1 cellular context compared by ENCODE assay signal in the genomic region with DNA sequence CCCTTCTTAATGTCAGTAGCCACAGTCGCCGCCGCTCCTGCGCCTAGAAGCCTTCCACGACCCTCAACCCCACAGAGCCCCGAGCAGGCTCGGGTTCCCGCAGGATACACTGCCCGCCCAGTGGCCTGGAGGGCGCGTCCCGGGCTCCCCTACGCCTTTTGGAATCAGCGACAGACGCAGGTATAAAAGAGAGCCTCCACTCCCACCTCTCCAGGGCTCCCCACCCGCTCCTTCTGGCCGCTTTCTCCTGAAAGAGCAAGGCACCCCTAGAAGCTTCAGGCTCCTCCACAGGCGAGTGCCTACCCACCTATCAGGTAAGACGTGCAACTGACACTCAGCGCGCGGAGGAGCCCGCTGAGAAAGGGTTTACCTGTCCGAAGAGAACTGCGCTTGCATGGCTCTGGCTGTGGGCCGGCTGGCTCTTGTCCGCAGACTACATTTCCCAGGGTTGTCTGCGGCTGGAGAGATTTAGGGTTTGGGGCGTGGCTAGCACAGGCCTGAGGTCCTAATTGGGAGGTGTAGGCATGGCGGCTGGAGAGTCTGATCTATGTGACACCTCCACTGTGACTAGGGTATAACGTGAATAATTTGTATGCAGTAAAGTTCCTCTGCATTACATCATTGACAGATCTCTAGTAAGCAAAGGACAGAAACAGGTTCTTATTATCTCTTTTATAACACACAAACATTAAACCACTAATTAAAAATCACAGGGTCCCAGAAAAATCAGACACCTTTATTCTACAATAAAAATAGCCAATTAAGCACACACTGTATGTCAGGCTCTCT.
A peak's percentile ranks its signal among the peaks of the same experiment; 100 is the strongest.
TF ChIP-seq lines count a peak whose summit lies in the region.

No MANE protein-coding gene starts in this region.

TF ChIP-seq in HepG2, 621 proteins besides CTCF, POLR2A, EP300 and RAD21 (continued from another document):
- TF ChIP-seq ZNF143 (CRISPR knock-in tag; IDR thresholded peaks at IDR 0.05), result peak; percentile 89
- TF ChIP-seq TBL1XR1 (IDR thresholded peaks at IDR 0.05; ENCODE audit: borderline replicate concordance, low read length, partially characterized antibody), result no peak
- TF ChIP-seq ZNF891 (CRISPR knock-in tag; IDR thresholded peaks at IDR 0.05), result 0 out of 2 replicates have a peak, but pooled peaks have one; percentile 18
- peak; percentile 24; the same call in 1 of the 2 replicates for TF ChIP-seq NFYB (CRISPR knock-in tag; IDR thresholded peaks at IDR 0.05)
- TF ChIP-seq ZFY (CRISPR knock-in tag; IDR thresholded peaks at IDR 0.05), result peak; percentile 59
- peak; percentile 97 for TF ChIP-seq THAP11 (CRISPR knock-in tag; IDR thresholded peaks at IDR 0.05)
- TF ChIP-seq ZKSCAN5 (CRISPR knock-in tag; IDR thresholded peaks at IDR 0.05), result 0 out of 2 replicates have a peak, but pooled peaks have one; percentile 30
- no peak for TF ChIP-seq ZNF780A (CRISPR knock-in tag; IDR thresholded peaks at IDR 0.05)
- TF ChIP-seq, protein P1, sequence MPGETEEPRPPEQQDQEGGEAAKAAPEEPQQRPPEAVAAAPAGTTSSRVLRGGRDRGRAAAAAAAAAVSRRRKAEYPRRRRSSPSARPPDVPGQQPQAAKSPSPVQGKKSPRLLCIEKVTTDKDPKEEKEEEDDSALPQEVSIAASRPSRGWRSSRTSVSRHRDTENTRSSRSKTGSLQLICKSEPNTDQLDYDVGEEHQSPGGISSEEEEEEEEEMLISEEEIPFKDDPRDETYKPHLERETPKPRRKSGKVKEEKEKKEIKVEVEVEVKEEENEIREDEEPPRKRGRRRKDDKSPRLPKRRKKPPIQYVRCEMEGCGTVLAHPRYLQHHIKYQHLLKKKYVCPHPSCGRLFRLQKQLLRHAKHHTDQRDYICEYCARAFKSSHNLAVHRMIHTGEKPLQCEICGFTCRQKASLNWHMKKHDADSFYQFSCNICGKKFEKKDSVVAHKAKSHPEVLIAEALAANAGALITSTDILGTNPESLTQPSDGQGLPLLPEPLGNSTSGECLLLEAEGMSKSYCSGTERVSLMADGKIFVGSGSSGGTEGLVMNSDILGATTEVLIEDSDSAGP (CRISPR knock-in tag; IDR thresholded peaks at IDR 0.05; ENCODE audit: borderline replicate concordance), result peak; percentile 50; the same call in 1 of the 2 replicates
- TF ChIP-seq YY1 (IDR thresholded peaks at IDR 0.05; ENCODE audit: insufficient read depth, insufficient replicate concordance, low read depth, low read length), result peak; percentile 52
- peak; percentile 18; the same call in 1 of the 2 replicates for TF ChIP-seq PHF20 (CRISPR knock-in tag; IDR thresholded peaks at IDR 0.05)
- TF ChIP-seq, protein P2, sequence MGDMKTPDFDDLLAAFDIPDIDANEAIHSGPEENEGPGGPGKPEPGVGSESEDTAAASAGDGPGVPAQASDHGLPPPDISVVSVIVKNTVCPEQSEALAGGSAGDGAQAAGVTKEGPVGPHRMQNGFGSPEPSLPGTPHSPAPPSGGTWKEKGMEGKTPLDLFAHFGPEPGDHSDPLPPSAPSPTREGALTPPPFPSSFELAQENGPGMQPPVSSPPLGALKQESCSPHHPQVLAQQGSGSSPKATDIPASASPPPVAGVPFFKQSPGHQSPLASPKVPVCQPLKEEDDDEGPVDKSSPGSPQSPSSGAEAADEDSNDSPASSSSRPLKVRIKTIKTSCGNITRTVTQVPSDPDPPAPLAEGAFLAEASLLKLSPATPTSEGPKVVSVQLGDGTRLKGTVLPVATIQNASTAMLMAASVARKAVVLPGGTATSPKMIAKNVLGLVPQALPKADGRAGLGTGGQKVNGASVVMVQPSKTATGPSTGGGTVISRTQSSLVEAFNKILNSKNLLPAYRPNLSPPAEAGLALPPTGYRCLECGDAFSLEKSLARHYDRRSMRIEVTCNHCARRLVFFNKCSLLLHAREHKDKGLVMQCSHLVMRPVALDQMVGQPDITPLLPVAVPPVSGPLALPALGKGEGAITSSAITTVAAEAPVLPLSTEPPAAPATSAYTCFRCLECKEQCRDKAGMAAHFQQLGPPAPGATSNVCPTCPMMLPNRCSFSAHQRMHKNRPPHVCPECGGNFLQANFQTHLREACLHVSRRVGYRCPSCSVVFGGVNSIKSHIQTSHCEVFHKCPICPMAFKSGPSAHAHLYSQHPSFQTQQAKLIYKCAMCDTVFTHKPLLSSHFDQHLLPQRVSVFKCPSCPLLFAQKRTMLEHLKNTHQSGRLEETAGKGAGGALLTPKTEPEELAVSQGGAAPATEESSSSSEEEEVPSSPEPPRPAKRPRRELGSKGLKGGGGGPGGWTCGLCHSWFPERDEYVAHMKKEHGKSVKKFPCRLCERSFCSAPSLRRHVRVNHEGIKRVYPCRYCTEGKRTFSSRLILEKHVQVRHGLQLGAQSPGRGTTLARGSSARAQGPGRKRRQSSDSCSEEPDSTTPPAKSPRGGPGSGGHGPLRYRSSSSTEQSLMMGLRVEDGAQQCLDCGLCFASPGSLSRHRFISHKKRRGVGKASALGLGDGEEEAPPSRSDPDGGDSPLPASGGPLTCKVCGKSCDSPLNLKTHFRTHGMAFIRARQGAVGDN (CRISPR knock-in tag; IDR thresholded peaks at IDR 0.05), result peak; percentile 55
- TF ChIP-seq, protein P3, sequence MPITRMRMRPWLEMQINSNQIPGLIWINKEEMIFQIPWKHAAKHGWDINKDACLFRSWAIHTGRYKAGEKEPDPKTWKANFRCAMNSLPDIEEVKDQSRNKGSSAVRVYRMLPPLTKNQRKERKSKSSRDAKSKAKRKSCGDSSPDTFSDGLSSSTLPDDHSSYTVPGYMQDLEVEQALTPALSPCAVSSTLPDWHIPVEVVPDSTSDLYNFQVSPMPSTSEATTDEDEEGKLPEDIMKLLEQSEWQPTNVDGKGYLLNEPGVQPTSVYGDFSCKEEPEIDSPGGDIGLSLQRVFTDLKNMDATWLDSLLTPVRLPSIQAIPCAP (CRISPR knock-in tag; IDR thresholded peaks at IDR 0.05; ENCODE audit: low read depth), result no peak
- TF ChIP-seq PITX1 (CRISPR knock-in tag; IDR thresholded peaks at IDR 0.05), result peak; percentile 76
- peak; percentile 46; the same call in 1 of the 2 replicates for TF ChIP-seq KDM5B (CRISPR knock-in tag; IDR thresholded peaks at IDR 0.05; ENCODE audit: borderline replicate concordance)
- TF ChIP-seq, protein P4, sequence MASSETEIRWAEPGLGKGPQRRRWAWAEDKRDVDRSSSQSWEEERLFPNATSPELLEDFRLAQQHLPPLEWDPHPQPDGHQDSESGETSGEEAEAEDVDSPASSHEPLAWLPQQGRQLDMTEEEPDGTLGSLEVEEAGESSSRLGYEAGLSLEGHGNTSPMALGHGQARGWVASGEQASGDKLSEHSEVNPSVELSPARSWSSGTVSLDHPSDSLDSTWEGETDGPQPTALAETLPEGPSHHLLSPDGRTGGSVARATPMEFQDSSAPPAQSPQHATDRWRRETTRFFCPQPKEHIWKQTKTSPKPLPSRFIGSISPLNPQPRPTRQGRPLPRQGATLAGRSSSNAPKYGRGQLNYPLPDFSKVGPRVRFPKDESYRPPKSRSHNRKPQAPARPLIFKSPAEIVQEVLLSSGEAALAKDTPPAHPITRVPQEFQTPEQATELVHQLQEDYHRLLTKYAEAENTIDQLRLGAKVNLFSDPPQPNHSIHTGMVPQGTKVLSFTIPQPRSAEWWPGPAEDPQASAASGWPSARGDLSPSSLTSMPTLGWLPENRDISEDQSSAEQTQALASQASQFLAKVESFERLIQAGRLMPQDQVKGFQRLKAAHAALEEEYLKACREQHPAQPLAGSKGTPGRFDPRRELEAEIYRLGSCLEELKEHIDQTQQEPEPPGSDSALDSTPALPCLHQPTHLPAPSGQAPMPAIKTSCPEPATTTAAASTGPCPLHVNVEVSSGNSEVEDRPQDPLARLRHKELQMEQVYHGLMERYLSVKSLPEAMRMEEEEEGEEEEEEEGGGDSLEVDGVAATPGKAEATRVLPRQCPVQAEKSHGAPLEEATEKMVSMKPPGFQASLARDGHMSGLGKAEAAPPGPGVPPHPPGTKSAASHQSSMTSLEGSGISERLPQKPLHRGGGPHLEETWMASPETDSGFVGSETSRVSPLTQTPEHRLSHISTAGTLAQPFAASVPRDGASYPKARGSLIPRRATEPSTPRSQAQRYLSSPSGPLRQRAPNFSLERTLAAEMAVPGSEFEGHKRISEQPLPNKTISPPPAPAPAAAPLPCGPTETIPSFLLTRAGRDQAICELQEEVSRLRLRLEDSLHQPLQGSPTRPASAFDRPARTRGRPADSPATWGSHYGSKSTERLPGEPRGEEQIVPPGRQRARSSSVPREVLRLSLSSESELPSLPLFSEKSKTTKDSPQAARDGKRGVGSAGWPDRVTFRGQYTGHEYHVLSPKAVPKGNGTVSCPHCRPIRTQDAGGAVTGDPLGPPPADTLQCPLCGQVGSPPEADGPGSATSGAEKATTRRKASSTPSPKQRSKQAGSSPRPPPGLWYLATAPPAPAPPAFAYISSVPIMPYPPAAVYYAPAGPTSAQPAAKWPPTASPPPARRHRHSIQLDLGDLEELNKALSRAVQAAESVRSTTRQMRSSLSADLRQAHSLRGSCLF (CRISPR knock-in tag; IDR thresholded peaks at IDR 0.05; ENCODE audit: borderline replicate concordance), result no peak
- no peak for TF ChIP-seq SPEN (CRISPR knock-in tag; IDR thresholded peaks at IDR 0.05; ENCODE audit: low read depth)
- TF ChIP-seq KAT8 (CRISPR knock-in tag; IDR thresholded peaks at IDR 0.05), result 0 out of 2 replicates have a peak, but pooled peaks have one; percentile 26
- 0 out of 2 replicates have a peak, but pooled peaks have one; percentile 51 for TF ChIP-seq ZNF501 (CRISPR knock-in tag; IDR thresholded peaks at IDR 0.05)
- TF ChIP-seq ZNF598 (CRISPR knock-in tag; IDR thresholded peaks at IDR 0.05; ENCODE audit: borderline replicate concordance), result 0 out of 2 replicates have a peak, but pooled peaks have one; percentile 34
- 0 out of 2 replicates have a peak, but pooled peaks have one; percentile 27 for TF ChIP-seq ERF (CRISPR knock-in tag; IDR thresholded peaks at IDR 0.05)
- no peak for TF ChIP-seq MED13 (CRISPR knock-in tag; IDR thresholded peaks at IDR 0.05)
- TF ChIP-seq GABPA (IDR thresholded peaks at IDR 0.05; ENCODE audit: low read depth, low read length), result no peak
- peak; percentile 61 for TF ChIP-seq GABPA (CRISPR knock-in tag; IDR thresholded peaks at IDR 0.05; ENCODE audit: low read depth)
- 0 out of 2 replicates have a peak, but pooled peaks have one; percentile 10 for TF ChIP-seq ZNF768 (CRISPR knock-in tag; IDR thresholded peaks at IDR 0.05)
- TF ChIP-seq SAP130 (CRISPR knock-in tag; IDR thresholded peaks at IDR 0.05; ENCODE audit: low read depth), result 0 out of 2 replicates have a peak, but pooled peaks have one; percentile 29
- no peak for TF ChIP-seq SYNCRIP (IDR thresholded peaks at IDR 0.05; ENCODE audit: insufficient read depth, low read depth, low read length)
- peak; percentile 55; the same call in 1 of the 2 replicates for TF ChIP-seq ZBTB20 (CRISPR knock-in tag; IDR thresholded peaks at IDR 0.05; ENCODE audit: borderline replicate concordance, low read depth)
- TF ChIP-seq ZFX (CRISPR knock-in tag; IDR thresholded peaks at IDR 0.05; ENCODE audit: low read depth), result peak; percentile 67; the same call in 1 of the 2 replicates
- TF ChIP-seq ZNF12 (CRISPR knock-in tag; IDR thresholded peaks at IDR 0.05), result no peak
- TF ChIP-seq, protein P5, sequence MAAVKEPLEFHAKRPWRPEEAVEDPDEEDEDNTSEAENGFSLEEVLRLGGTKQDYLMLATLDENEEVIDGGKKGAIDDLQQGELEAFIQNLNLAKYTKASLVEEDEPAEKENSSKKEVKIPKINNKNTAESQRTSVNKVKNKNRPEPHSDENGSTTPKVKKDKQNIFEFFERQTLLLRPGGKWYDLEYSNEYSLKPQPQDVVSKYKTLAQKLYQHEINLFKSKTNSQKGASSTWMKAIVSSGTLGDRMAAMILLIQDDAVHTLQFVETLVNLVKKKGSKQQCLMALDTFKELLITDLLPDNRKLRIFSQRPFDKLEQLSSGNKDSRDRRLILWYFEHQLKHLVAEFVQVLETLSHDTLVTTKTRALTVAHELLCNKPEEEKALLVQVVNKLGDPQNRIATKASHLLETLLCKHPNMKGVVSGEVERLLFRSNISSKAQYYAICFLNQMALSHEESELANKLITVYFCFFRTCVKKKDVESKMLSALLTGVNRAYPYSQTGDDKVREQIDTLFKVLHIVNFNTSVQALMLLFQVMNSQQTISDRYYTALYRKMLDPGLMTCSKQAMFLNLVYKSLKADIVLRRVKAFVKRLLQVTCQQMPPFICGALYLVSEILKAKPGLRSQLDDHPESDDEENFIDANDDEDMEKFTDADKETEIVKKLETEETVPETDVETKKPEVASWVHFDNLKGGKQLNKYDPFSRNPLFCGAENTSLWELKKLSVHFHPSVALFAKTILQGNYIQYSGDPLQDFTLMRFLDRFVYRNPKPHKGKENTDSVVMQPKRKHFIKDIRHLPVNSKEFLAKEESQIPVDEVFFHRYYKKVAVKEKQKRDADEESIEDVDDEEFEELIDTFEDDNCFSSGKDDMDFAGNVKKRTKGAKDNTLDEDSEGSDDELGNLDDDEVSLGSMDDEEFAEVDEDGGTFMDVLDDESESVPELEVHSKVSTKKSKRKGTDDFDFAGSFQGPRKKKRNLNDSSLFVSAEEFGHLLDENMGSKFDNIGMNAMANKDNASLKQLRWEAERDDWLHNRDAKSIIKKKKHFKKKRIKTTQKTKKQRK (IDR thresholded peaks at IDR 0.05; ENCODE audit: low read length), result no peak
- TF ChIP-seq, protein P6, sequence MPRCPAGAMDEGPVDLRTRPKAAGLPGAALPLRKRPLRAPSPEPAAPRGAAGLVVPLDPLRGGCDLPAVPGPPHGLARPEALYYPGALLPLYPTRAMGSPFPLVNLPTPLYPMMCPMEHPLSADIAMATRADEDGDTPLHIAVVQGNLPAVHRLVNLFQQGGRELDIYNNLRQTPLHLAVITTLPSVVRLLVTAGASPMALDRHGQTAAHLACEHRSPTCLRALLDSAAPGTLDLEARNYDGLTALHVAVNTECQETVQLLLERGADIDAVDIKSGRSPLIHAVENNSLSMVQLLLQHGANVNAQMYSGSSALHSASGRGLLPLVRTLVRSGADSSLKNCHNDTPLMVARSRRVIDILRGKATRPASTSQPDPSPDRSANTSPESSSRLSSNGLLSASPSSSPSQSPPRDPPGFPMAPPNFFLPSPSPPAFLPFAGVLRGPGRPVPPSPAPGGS (CRISPR knock-in tag; IDR thresholded peaks at IDR 0.05), result 0 out of 2 replicates have a peak, but pooled peaks have one; percentile 7
- peak; percentile 38; the same call in 1 of the 2 replicates for TF ChIP-seq PHF8 (CRISPR knock-in tag; IDR thresholded peaks at IDR 0.05)
- TF ChIP-seq, protein P7, sequence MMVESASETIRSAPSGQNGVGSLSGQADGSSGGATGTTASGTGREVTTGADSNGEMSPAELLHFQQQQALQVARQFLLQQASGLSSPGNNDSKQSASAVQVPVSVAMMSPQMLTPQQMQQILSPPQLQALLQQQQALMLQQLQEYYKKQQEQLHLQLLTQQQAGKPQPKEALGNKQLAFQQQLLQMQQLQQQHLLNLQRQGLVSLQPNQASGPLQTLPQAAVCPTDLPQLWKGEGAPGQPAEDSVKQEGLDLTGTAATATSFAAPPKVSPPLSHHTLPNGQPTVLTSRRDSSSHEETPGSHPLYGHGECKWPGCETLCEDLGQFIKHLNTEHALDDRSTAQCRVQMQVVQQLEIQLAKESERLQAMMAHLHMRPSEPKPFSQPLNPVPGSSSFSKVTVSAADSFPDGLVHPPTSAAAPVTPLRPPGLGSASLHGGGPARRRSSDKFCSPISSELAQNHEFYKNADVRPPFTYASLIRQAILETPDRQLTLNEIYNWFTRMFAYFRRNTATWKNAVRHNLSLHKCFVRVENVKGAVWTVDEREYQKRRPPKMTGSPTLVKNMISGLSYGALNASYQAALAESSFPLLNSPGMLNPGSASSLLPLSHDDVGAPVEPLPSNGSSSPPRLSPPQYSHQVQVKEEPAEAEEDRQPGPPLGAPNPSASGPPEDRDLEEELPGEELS (CRISPR knock-in tag; IDR thresholded peaks at IDR 0.05), result no peak
- TF ChIP-seq ZNF350 (CRISPR knock-in tag; IDR thresholded peaks at IDR 0.05; ENCODE audit: borderline replicate concordance, low read depth), result peak; percentile 46; the same call in 1 of the 2 replicates
- TF ChIP-seq SALL1 (CRISPR knock-in tag; IDR thresholded peaks at IDR 0.05), result 0 out of 2 replicates have a peak, but pooled peaks have one; percentile 26
- peak; percentile 26; the same call in 1 of the 2 replicates for TF ChIP-seq TBX2 (CRISPR knock-in tag; IDR thresholded peaks at IDR 0.05; ENCODE audit: borderline replicate concordance)
- TF ChIP-seq ZEB1 (IDR thresholded peaks at IDR 0.05; ENCODE audit: insufficient replicate concordance, low read depth), result peak; percentile 50
- peak; percentile 81 for TF ChIP-seq ZNF777 (CRISPR knock-in tag; IDR thresholded peaks at IDR 0.05)
